12 cellular contexts compared by ENCODE assay signal in genomic region chr15:54150255-54150654, GRCh38.
A peak's percentile ranks its signal among the peaks of the same experiment; 100 is the strongest.
DNase-seq lines count a peak whose midpoint lies in the region; ATAC-seq and TF ChIP-seq lines count a peak whose summit lies in the region.
"Had no signal": no experiment of that assay in that cellular context is flagged by ENCODE, and none has a peak within 500 bp of the region (broad histone marks: within the 10 kb centered on the region; RNA-seq: fewer than 3 reads in every experiment).

No MANE protein-coding gene starts in this region.

- H3K27me3 ChIP-seq in upper lobe of right lung, result no peaks in the 10 kb centered on the region
- H3K27me3 ChIP-seq: right atrium auricular region had no signal

- H3K4me3 ChIP-seq in fibroblast of mammary gland (ENCODE audit: control insufficient read depth, low read depth, low read length) (no peak overlapping the region), upper lobe of right lung (no peak overlapping the region)
- H3K4me3 ChIP-seq: right atrium auricular region had no signal

- H3K4me1 ChIP-seq in upper lobe of right lung, result no peaks in the 10 kb centered on the region
- H3K4me1 ChIP-seq: right atrium auricular region had no signal

- TF ChIP-seq POLR2A in erythroblast (IDR thresholded peaks at IDR 0.05; ENCODE audit: low read length), result no peak

- no peak for TF ChIP-seq CTCF in fibroblast of mammary gland (conservative IDR thresholded peaks at IDR 0.05; ENCODE audit: control insufficient read depth, insufficient read depth, low read depth, low read length)
- TF ChIP-seq CTCF in upper lobe of right lung (IDR thresholded peaks at IDR 0.05), result no peak

- no peaks in the 10 kb centered on the region for H3K36me3 ChIP-seq in upper lobe of right lung
- H3K36me3 ChIP-seq: right atrium auricular region had no signal

- DNase-seq in NOMO-1 treated with DMSO at 0.1 percent for 48 hours (lab: John Stamatoyannopoulos, UW; ENCODE audit: unreplicated experiment) (peak; percentile 97), fibroblast of mammary gland (ENCODE audit: low read depth) (peak; percentile 71), upper lobe of right lung (no peak), erythroblast (lab: John Stamatoyannopoulos, UW) (no peak)
- DNase-seq: activated CD4-positive, CD25-positive, alpha-beta regulatory T cell; amniotic stem cell; left cardiac atrium; NCI-H82 had no signal

- intact Hi-C loops in upper lobe of right lung (cut with DNase I), result no loop called here

- no peak overlapping the region for H3K27ac ChIP-seq in upper lobe of right lung
- H3K27ac ChIP-seq: right atrium auricular region had no signal

- H3K9me3 ChIP-seq in upper lobe of right lung, result no peaks in the 10 kb centered on the region
- H3K9me3 ChIP-seq: right atrium auricular region had no signal

- ATAC-seq in HG02885 (IDR thresholded peaks at IDR 0.05; ENCODE audit: poor library complexity, unreplicated experiment) (peak; percentile 52), upper lobe of right lung (peak; percentile 87), HG03354 (IDR thresholded peaks at IDR 0.05; ENCODE audit: poor library complexity, severe bottlenecking, unreplicated experiment) (no peak), HG03520 (IDR thresholded peaks at IDR 0.05; ENCODE audit: unreplicated experiment) (no peak)
- ATAC-seq: left cardiac atrium had no signal

Comparison
In these comparisons a context has a peak if more than half of its experiments do, and no peak if none do; other contexts are left out.
1. ATAC-seq: peak in HG02885 (single experiment) and upper lobe of right lung (single experiment); none in HG03354 (single experiment) and HG03520 (single experiment).
2. DNase-seq: peak in NOMO-1 treated with DMSO at 0.1 percent for 48 hours (single experiment) and fibroblast of mammary gland (single experiment); none in upper lobe of right lung (single experiment) and erythroblast (0 of 2).